Comparison of ENCODE assay signal across 32 cellular contexts in genomic region chr10:55063817-55064216, GRCh38.
"Had no signal": no experiment of that assay in that cellular context is flagged by ENCODE, and none has a peak within 500 bp of the region (broad histone marks: within the 10 kb centered on the region; RNA-seq: fewer than 3 reads in every experiment).

No MANE protein-coding gene starts in this region.

- H3K36me3 ChIP-seq: ascending aorta, breast epithelium, esophagus squamous epithelium, right atrium auricular region, transverse colon had no signal

- H3K4me3 ChIP-seq: ascending aorta, breast epithelium, esophagus squamous epithelium, psoas muscle, right atrium auricular region, testis, transverse colon had no signal

- H3K27me3 Mint-ChIP-seq: activated CD4-positive, alpha-beta T cell treated with anti-CD3 and anti-CD28 coated beads for 36 hours; activated CD8-positive, alpha-beta memory T cell treated with anti-CD3 and anti-CD28 coated beads, Interleukin-2, amount 10 ng/mL, durations not matched to agents 7 days and 5 days; activated naive CD8-positive, alpha-beta T cell treated with anti-CD3 and anti-CD28 coated beads for 36 hours; central memory CD8-positive, alpha-beta T cell; naive B cell had no signal

- H3K79me2 ChIP-seq: parathyroid adenoma had no signal

- H3K36me3 Mint-ChIP-seq: activated CD8-positive, alpha-beta memory T cell treated with anti-CD3 and anti-CD28 coated beads, Interleukin-2, amount 10 ng/mL, durations not matched to agents 7 days and 5 days; activated naive CD8-positive, alpha-beta T cell treated with anti-CD3 and anti-CD28 coated beads for 36 hours; mesothelial cell of epicardium; naive B cell had no signal

- H3K27ac ChIP-seq: ascending aorta, breast epithelium, epithelial cell of prostate, esophagus squamous epithelium, parathyroid adenoma, psoas muscle, right atrium auricular region, testis, transverse colon had no signal

- H3K4me1 ChIP-seq: ascending aorta, breast epithelium, esophagus squamous epithelium, parathyroid adenoma, psoas muscle, right atrium auricular region, testis, transverse colon had no signal

- DNase-seq: activated CD4-positive, alpha-beta T cell treated with anti-CD3 and anti-CD28 coated beads for 36 hours; activated CD4-positive, CD25-positive, alpha-beta regulatory T cell; activated CD8-positive, alpha-beta memory T cell treated with anti-CD3 and anti-CD28 coated beads, Interleukin-2, amount 10 ng/mL, durations not matched to agents 7 days and 5 days; activated CD8-positive, alpha-beta T cell treated with anti-CD3 and anti-CD28 coated beads, Interleukin-2, amount 10 ng/mL, durations not matched to agents 7 days and 5 days; activated naive CD4-positive, alpha-beta T cell; activated naive CD8-positive, alpha-beta T cell treated with anti-CD3 and anti-CD28 coated beads for 36 hours; activated T-cell treated with anti-CD3 and anti-CD28 coated beads, Interleukin-2, amount 50 U/mL, for 48 hours; dermis blood vessel endothelial cell; effector CD4-positive, alpha-beta T cell; esophagus squamous epithelium; head of caudate nucleus; hippocampal formation; kidney; left colon; naive B cell; nephron progenitor cell; nucleus accumbens; psoas muscle; stimulated activated CD4-positive, alpha-beta T cell treated with anti-CD3 and anti-CD28 coated beads, Interleukin-15, amount 100 ng/mL, for 24 hours; stimulated activated CD4-positive, alpha-beta T cell treated with anti-CD3 and anti-CD28 coated beads, Interleukin-2, amount 100 ng/mL, for 24 hours; stimulated activated naive CD4-positive, alpha-beta T cell; testis; transverse colon had no signal

- H3K4me1 Mint-ChIP-seq: activated CD4-positive, alpha-beta T cell treated with anti-CD3 and anti-CD28 coated beads for 36 hours; activated CD8-positive, alpha-beta memory T cell treated with anti-CD3 and anti-CD28 coated beads, Interleukin-2, amount 10 ng/mL, durations not matched to agents 7 days and 5 days; activated naive CD8-positive, alpha-beta T cell treated with anti-CD3 and anti-CD28 coated beads for 36 hours; central memory CD8-positive, alpha-beta T cell; mesothelial cell of epicardium; naive B cell; nephron progenitor cell had no signal

- H3K9me3 Mint-ChIP-seq: nephron progenitor cell had no signal

- H3K9me3 ChIP-seq: ascending aorta, breast epithelium, esophagus squamous epithelium, psoas muscle, right atrium auricular region, testis, transverse colon had no signal

- H2AFZ ChIP-seq: parathyroid adenoma had no signal

- H3K4me3 Mint-ChIP-seq: activated CD4-positive, alpha-beta T cell treated with anti-CD3 and anti-CD28 coated beads for 36 hours; activated CD8-positive, alpha-beta memory T cell treated with anti-CD3 and anti-CD28 coated beads, Interleukin-2, amount 10 ng/mL, durations not matched to agents 7 days and 5 days; activated CD8-positive, alpha-beta T cell treated with anti-CD3 and anti-CD28 coated beads, Interleukin-2, amount 10 ng/mL, durations not matched to agents 7 days and 5 days; activated naive CD8-positive, alpha-beta T cell treated with anti-CD3 and anti-CD28 coated beads for 36 hours; central memory CD8-positive, alpha-beta T cell; mesothelial cell of epicardium; naive B cell; nephron progenitor cell had no signal

- FAIRE-seq: colon, kidney had no signal

- H3K9ac ChIP-seq: parathyroid adenoma had no signal

- H3K27me3 ChIP-seq: ascending aorta, breast epithelium, esophagus squamous epithelium, right atrium auricular region, testis, transverse colon had no signal

- H3K27ac Mint-ChIP-seq: activated CD4-positive, alpha-beta T cell treated with anti-CD3 and anti-CD28 coated beads for 36 hours; activated CD8-positive, alpha-beta memory T cell treated with anti-CD3 and anti-CD28 coated beads, Interleukin-2, amount 10 ng/mL, durations not matched to agents 7 days and 5 days; activated CD8-positive, alpha-beta T cell treated with anti-CD3 and anti-CD28 coated beads, Interleukin-2, amount 10 ng/mL, durations not matched to agents 7 days and 5 days; activated naive CD8-positive, alpha-beta T cell treated with anti-CD3 and anti-CD28 coated beads for 36 hours; activated T-helper 2 cell treated with anti-CD3 and anti-CD28 coated beads, Interferon-gamma antibody, Interleukin-2, Interleukin-4, amounts not matched to agents 10 μg/mL and 5 μg/mL and 100 μg/mL, durations not matched to agents 14 hours and 24 hours and 36 hours; mesothelial cell of epicardium; naive B cell; nephron progenitor cell had no signal
